ENCODE assay signal across 9 cellular contexts in genomic region chr1:43002766-43003165, GRCh38.
"Had no signal": no experiment of that assay in that cellular context is flagged by ENCODE, and none has a peak within 500 bp of the region (broad histone marks: within the 10 kb centered on the region; RNA-seq: fewer than 3 reads in every experiment).

No MANE protein-coding gene starts in this region.

- DNase-seq: H7, HFFc6 had no signal

- H3K27ac ChIP-seq: HL-60, KMS-11 had no signal

- ATAC-seq: GM23338, HCT116, HepG2 had no signal

- H3K27ac Mint-ChIP-seq: GM23338, HFFc6, IgD-negative memory B cell had no signal

- H3K9me3 ChIP-seq: HAP-1 had no signal

- H3K4me3 Mint-ChIP-seq: GM23338, HFFc6, IgD-negative memory B cell had no signal

- H3K9ac ChIP-seq: KMS-11 had no signal

- H3K4me2 ChIP-seq: GM23338, KMS-11 had no signal

- H2AFZ ChIP-seq: GM23338 had no signal

- H3K4me1 ChIP-seq: HAP-1 had no signal

- H3K27me3 Mint-ChIP-seq: IgD-negative memory B cell had no signal

- H3K36me3 Mint-ChIP-seq: IgD-negative memory B cell had no signal

- H3K4me3 ChIP-seq: GM23338, HAP-1 had no signal

- H3K36me3 ChIP-seq: HAP-1 had no signal

- H3K9me3 Mint-ChIP-seq: GM23338, HFFc6, IgD-negative memory B cell had no signal

- FAIRE-seq: HepG2 had no signal
